In the genomic region with DNA sequence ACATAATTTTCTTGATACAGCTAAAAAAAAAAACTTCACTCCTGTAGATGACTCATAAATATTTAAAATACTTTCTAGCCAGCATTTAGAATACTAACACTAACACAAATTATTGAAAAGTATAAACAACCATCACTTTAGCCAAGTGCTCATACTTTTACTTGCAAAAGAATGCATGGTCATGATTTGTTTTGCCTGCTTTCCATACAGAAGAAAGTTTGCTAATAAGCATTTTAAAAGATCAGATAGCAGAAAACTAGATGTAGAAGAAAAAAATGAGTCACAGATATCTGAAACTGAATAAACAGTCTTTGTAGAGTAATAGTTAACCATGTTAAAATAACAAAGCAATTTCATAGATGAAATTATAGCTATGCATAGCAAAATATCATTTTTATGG, we compare ENCODE assay signal across 26 cellular contexts.
DNase-seq lines count a peak whose midpoint lies in the region; ATAC-seq and TF ChIP-seq lines count a peak whose summit lies in the region.
"Had no signal": no experiment of that assay in that cellular context is flagged by ENCODE, and none has a peak within 500 bp of the region (broad histone marks: within the 10 kb centered on the region; RNA-seq: fewer than 3 reads in every experiment).

No MANE protein-coding gene starts in this region.

- H3K4me3 ChIP-seq in retinal pigment epithelial cell (ENCODE audit: low read length) (no peak overlapping the region), lower leg skin (ENCODE audit: low read depth, poor library complexity, severe bottlenecking) (no peak overlapping the region)
- H3K4me3 ChIP-seq: lung, thoracic aorta had no signal

- intact Hi-C loops in lower leg skin (cut with DNase I; ENCODE audit: low total_unique reads) = no loop called here

- TF ChIP-seq CTCF in retinal pigment epithelial cell (conservative IDR thresholded peaks at IDR 0.05; ENCODE audit: low read depth, low read length) = no peak
- TF ChIP-seq CTCF in lower leg skin (IDR thresholded peaks at IDR 0.05) = no peak

- H3K4me3 Mint-ChIP-seq in T-cell = no peak overlapping the region
- H3K4me3 Mint-ChIP-seq: activated CD4-positive, alpha-beta T cell treated with anti-CD3 and anti-CD28 coated beads, Interleukin-2, amount 10 ng/mL, durations not matched to agents 24 days and 14 days; activated naive CD4-positive, alpha-beta T cell treated with anti-CD3 and anti-CD28 coated beads, Interleukin-2, amount 10 ng/mL, durations not matched to agents 7 days and 5 days; CD8-positive, alpha-beta memory T cell; nephron progenitor cell had no signal

- no peaks in the 10 kb centered on the region for H3K4me1 Mint-ChIP-seq in T-cell
- H3K4me1 Mint-ChIP-seq: activated CD4-positive, alpha-beta T cell treated with anti-CD3 and anti-CD28 coated beads, Interleukin-2, amount 10 ng/mL, durations not matched to agents 24 days and 14 days; activated naive CD4-positive, alpha-beta T cell treated with anti-CD3 and anti-CD28 coated beads, Interleukin-2, amount 10 ng/mL, durations not matched to agents 7 days and 5 days; CD8-positive, alpha-beta memory T cell; nephron progenitor cell had no signal

- CTCF ChIA-PET in T-cell (lab: Charles Lee) = no interaction called here

- no peak for ATAC-seq in T-cell (replicated peaks in 1 of 4)
- ATAC-seq: HepG2, sciatic nerve had no signal

- no peak overlapping the region for H3K27ac Mint-ChIP-seq in T-cell
- H3K27ac Mint-ChIP-seq: activated CD4-positive, alpha-beta T cell treated with anti-CD3 and anti-CD28 coated beads, Interleukin-2, amount 10 ng/mL, durations not matched to agents 24 days and 14 days; activated naive CD4-positive, alpha-beta T cell treated with anti-CD3 and anti-CD28 coated beads, Interleukin-2, amount 10 ng/mL, durations not matched to agents 7 days and 5 days; CD8-positive, alpha-beta memory T cell; nephron progenitor cell had no signal

- no peaks in the 10 kb centered on the region for H3K36me3 Mint-ChIP-seq in T-cell
- H3K36me3 Mint-ChIP-seq: activated naive CD4-positive, alpha-beta T cell treated with anti-CD3 and anti-CD28 coated beads, Interleukin-2, amount 10 ng/mL, durations not matched to agents 7 days and 5 days; CD8-positive, alpha-beta memory T cell had no signal

- TF ChIP-seq POLR2A in lower leg skin (IDR thresholded peaks at IDR 0.05) = no peak

- H3K27me3 Mint-ChIP-seq in T-cell = no peaks in the 10 kb centered on the region
- H3K27me3 Mint-ChIP-seq: activated CD4-positive, alpha-beta T cell treated with anti-CD3 and anti-CD28 coated beads, Interleukin-2, amount 10 ng/mL, durations not matched to agents 24 days and 14 days; activated naive CD4-positive, alpha-beta T cell treated with anti-CD3 and anti-CD28 coated beads, Interleukin-2, amount 10 ng/mL, durations not matched to agents 7 days and 5 days; CD8-positive, alpha-beta memory T cell had no signal

- POLR2A ChIA-PET in T-cell (lab: Charles Lee) = no interaction called here

- peaks cover 4 to 21% (median 19%) of the 10 kb centered on the region in 3 donors for H3K9me3 Mint-ChIP-seq in T-cell

- DNase-seq in ELR (ENCODE audit: low read depth) (peak; percentile 50), amniotic epithelial cell (ENCODE audit: low read depth) (peak; percentile 74), fibroblast of peridontal ligament (ENCODE audit: extremely low read depth) (peak; percentile 74), retinal pigment epithelial cell (ENCODE audit: low read depth) (peak; percentile 30), nucleus accumbens (lab: John Stamatoyannopoulos, UW) (no peak), lower leg skin (ENCODE audit: low spot score in 2 of 2) (no peak), T-cell (no peak)
- DNase-seq: activated CD4-positive, alpha-beta T cell treated with anti-CD3 and anti-CD28 coated beads, Interleukin-2, amount 10 ng/mL, durations not matched to agents 24 days and 14 days; activated naive CD4-positive, alpha-beta T cell treated with anti-CD3 and anti-CD28 coated beads, Interleukin-2, amount 10 ng/mL, durations not matched to agents 7 days and 5 days; anterior cingulate cortex; CD8-positive, alpha-beta memory T cell; DMS153; erythroblast; GDM1; GOT3; kidney; NCI-H1048; NCI-H187; NCI-H526; nephron progenitor cell; stimulated activated naive CD4-positive, alpha-beta T cell treated with Interleukin-2 at 50 U/mL for 16 hours; T-helper 2 cell had no signal

Comparison
In these comparisons a context has a peak if more than half of its experiments do, and no peak if none do; other contexts are left out.
1. DNase-seq: peak in ELR (single experiment), amniotic epithelial cell (single experiment), fibroblast of peridontal ligament (single experiment) and retinal pigment epithelial cell (single experiment); none in nucleus accumbens (0 of 56), lower leg skin (0 of 2) and T-cell (0 of 34).